ENCODE assay signal across 8 cellular contexts in the genomic region with DNA sequence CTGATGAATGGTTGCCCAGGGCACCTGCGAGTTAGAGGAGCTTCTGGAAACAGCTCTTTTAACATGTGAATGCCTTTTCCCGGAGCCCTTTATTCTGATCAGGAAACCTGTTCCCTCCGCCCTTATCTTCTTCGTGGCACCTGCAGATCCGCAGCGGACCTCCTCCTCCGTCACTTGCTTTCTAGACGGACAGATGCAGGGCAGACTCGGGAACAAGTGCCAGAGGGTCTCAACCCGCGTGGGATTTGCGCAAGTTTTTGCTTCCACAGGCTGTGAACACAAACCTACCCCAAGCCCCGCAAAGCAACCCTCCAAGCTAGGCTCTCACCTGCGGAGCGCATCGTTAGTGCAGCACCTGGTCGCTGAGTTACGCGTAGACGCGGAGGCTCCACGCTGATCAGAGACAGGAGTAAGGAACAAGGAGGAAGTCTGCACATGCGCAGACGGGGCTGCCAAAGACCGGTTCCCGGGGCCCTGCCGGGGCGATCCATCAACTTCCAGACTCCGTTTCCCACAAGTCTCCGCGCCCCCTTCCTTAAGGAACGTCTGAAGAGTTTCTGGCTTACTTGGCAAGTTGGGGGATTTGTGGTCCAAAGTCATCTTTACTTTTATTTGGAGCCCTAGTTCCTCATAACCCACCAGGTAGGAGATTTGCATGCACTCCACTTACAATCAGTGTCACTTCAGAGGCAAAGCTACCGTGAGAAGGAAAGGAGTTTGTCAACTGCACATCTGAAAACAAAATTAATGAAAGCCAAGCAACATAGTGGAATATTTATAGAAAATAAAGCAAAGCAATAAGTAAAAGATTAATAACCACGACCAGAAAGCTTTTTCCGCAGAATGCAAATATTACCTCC. TPM values are rescaled to one million over a fixed set of nuclear protein-coding genes. Genes with fewer than 3 reads are reported as not detected.
DNase-seq lines count a peak whose midpoint lies in the region; ATAC-seq and TF ChIP-seq lines count a peak whose summit lies in the region.

No MANE protein-coding gene starts in this region.

- intact Hi-C loops in mucosa of descending colon (cut with DNase I, micrococcal nuclease), result no loop called here
- intact Hi-C loops in activated T-helper 1 cell treated with anti-CD3 and anti-CD28 coated beads, Interleukin-12 subunit alpha, Interleukin-12 subunit beta, Interleukin-2, Interleukin-4 antibody, amounts not matched to agents 30 ng/mL and 10 ng/mL and 1 ng/mL, durations not matched to agents 14 hours and 24 hours and 36 hours (cut with micrococcal nuclease), result no loop called here

- ATAC-seq in mucosa of descending colon (peak; percentile 88), GM18868 (IDR thresholded peaks at IDR 0.05; ENCODE audit: unreplicated experiment) (no peak)

- peaks cover 22% of the 10 kb centered on the region for H3K9me3 Mint-ChIP-seq in activated T-helper 1 cell treated with anti-CD3 and anti-CD28 coated beads, Interleukin-12 subunit alpha, Interleukin-12 subunit beta, Interleukin-2, Interleukin-4 antibody, amounts not matched to agents 30 ng/mL and 10 ng/mL and 1 ng/mL, durations not matched to agents 14 hours and 24 hours and 36 hours

- no peak overlapping the region for H3K27ac Mint-ChIP-seq in activated T-helper 1 cell treated with anti-CD3 and anti-CD28 coated beads, Interleukin-12 subunit alpha, Interleukin-12 subunit beta, Interleukin-2, Interleukin-4 antibody, amounts not matched to agents 30 ng/mL and 10 ng/mL and 1 ng/mL, durations not matched to agents 14 hours and 24 hours and 36 hours

- peaks cover 16% of the 10 kb centered on the region for H3K27me3 Mint-ChIP-seq in activated T-helper 1 cell treated with anti-CD3 and anti-CD28 coated beads, Interleukin-12 subunit alpha, Interleukin-12 subunit beta, Interleukin-2, Interleukin-4 antibody, amounts not matched to agents 30 ng/mL and 10 ng/mL and 1 ng/mL, durations not matched to agents 14 hours and 24 hours and 36 hours (ENCODE audit: insufficient read depth)

- H3K36me3 ChIP-seq in mucosa of descending colon (ENCODE audit: low read depth) (no peaks in the 10 kb centered on the region), urinary bladder (ENCODE audit: insufficient read depth) (no peaks in the 10 kb centered on the region)

- no peaks in the 10 kb centered on the region for H3K9me3 ChIP-seq in mucosa of descending colon

- H3K4me3 Mint-ChIP-seq in activated T-helper 1 cell treated with anti-CD3 and anti-CD28 coated beads, Interleukin-12 subunit alpha, Interleukin-12 subunit beta, Interleukin-2, Interleukin-4 antibody, amounts not matched to agents 30 ng/mL and 10 ng/mL and 1 ng/mL, durations not matched to agents 14 hours and 24 hours and 36 hours, result no peak overlapping the region

- H3K4me1 Mint-ChIP-seq in activated T-helper 1 cell treated with anti-CD3 and anti-CD28 coated beads, Interleukin-12 subunit alpha, Interleukin-12 subunit beta, Interleukin-2, Interleukin-4 antibody, amounts not matched to agents 30 ng/mL and 10 ng/mL and 1 ng/mL, durations not matched to agents 14 hours and 24 hours and 36 hours (ENCODE audit: low read depth), result no peaks in the 10 kb centered on the region

- no peak for TF ChIP-seq CTCF in mucosa of descending colon (IDR thresholded peaks at IDR 0.05)

- DNase-seq in activated T-cell treated with anti-CD3 and anti-CD28 coated beads for 24 hours (ENCODE audit: low read depth) (peak; percentile 5), ecto neural progenitor cell (ENCODE audit: low spot score) (peak; percentile 86), mucosa of descending colon (peak; percentile 69 to 77 (median 74)), SIG-M5 (lab: John Stamatoyannopoulos, UW) (no peak)
- no peak for DNase-seq in activated T-cell treated with anti-CD3 and anti-CD28 coated beads, Interleukin-2, amount 50 U/mL, for 1 hour
- DNase-seq in activated T-helper 1 cell treated with anti-CD3 and anti-CD28 coated beads, Interleukin-12 subunit alpha, Interleukin-12 subunit beta, Interleukin-2, Interleukin-4 antibody, amounts not matched to agents 30 ng/mL and 10 ng/mL and 1 ng/mL, durations not matched to agents 14 hours and 24 hours and 36 hours (ENCODE audit: low spot score), result no peak

- H3K4me3 ChIP-seq in mucosa of descending colon (no peak overlapping the region), urinary bladder (ENCODE audit: low read depth, low read length) (peak overlapping the region; percentile 3)

- no peak overlapping the region for H3K27ac ChIP-seq in urinary bladder (ENCODE audit: low read depth)

- no peaks in the 10 kb centered on the region for H3K36me3 Mint-ChIP-seq in activated T-helper 1 cell treated with anti-CD3 and anti-CD28 coated beads, Interleukin-12 subunit alpha, Interleukin-12 subunit beta, Interleukin-2, Interleukin-4 antibody, amounts not matched to agents 30 ng/mL and 10 ng/mL and 1 ng/mL, durations not matched to agents 14 hours and 24 hours and 36 hours (ENCODE audit: low read depth)

- H3K4me1 ChIP-seq in mucosa of descending colon (ENCODE audit: low read depth) (no peaks in the 10 kb centered on the region), urinary bladder (ENCODE audit: insufficient read depth) (no peaks in the 10 kb centered on the region)

- WGBS in urinary bladder, result 7% methylated on average over 35 of the region's 35 CpGs

RNA-seq across cellular contexts. Expression of a gene that starts 52.7 kb away (rescaled TPM):
- total RNA-seq in mucosa of descending colon (10 to 100 TPM; 21.2 to 46.6 (median 27.1) TPM), urinary bladder (41.6 TPM)
- polyA plus RNA-seq in urinary bladder, result 31.2 TPM
- total RNA-seq in activated T-helper 1 cell treated with anti-CD3 and anti-CD28 coated beads, Interleukin-12 subunit alpha, Interleukin-12 subunit beta, Interleukin-2, Interleukin-4 antibody, amounts not matched to agents 30 ng/mL and 10 ng/mL and 1 ng/mL, durations not matched to agents 14 hours and 24 hours and 36 hours, result 79.7 and 91.1 TPM in 2 replicates

RNA-seq across cellular contexts. Expression of a gene that starts 54.2 kb away (rescaled TPM):
- total RNA-seq in mucosa of descending colon (1 to 10 TPM; 1.2 to 4.5 (median 2.7) TPM), urinary bladder (20.5 TPM)
- 2.6 TPM for polyA plus RNA-seq in urinary bladder
- total RNA-seq in activated T-helper 1 cell treated with anti-CD3 and anti-CD28 coated beads, Interleukin-12 subunit alpha, Interleukin-12 subunit beta, Interleukin-2, Interleukin-4 antibody, amounts not matched to agents 30 ng/mL and 10 ng/mL and 1 ng/mL, durations not matched to agents 14 hours and 24 hours and 36 hours, result 1.2 and 1.7 TPM in 2 replicates

Comparison
In these comparisons a context has a peak if more than half of its experiments do, and no peak if none do; other contexts are left out.
1. DNase-seq: peak in activated T-cell treated with anti-CD3 and anti-CD28 coated beads for 24 hours (single experiment), ecto neural progenitor cell (single experiment) and mucosa of descending colon (3 of 3); none in activated T-cell treated with anti-CD3 and anti-CD28 coated beads, Interleukin-2, amount 50 U/mL, for 1 hour (single experiment), activated T-helper 1 cell treated with anti-CD3 and anti-CD28 coated beads, Interleukin-12 subunit alpha, Interleukin-12 subunit beta, Interleukin-2, Interleukin-4 antibody, amounts not matched to agents 30 ng/mL and 10 ng/mL and 1 ng/mL, durations not matched to agents 14 hours and 24 hours and 36 hours (single experiment) and SIG-M5 (single experiment).